26 cellular contexts compared by ENCODE assay signal in genomic region chr4:159209249-159209648, GRCh38.
"Had no signal": no experiment of that assay in that cellular context is flagged by ENCODE, and none has a peak within 500 bp of the region (broad histone marks: within the 10 kb centered on the region; RNA-seq: fewer than 3 reads in every experiment).

No MANE protein-coding gene starts in this region.

- ATAC-seq: gastrocnemius medialis; heart right ventricle; left ventricle myocardium superior; naive thymus-derived CD4-positive, alpha-beta T cell; pancreas; right cardiac atrium; stimulated activated memory B cell treated with anti-CD40 and anti-IgM and Interleukin-4, amounts not matched to agents 10 μg/mL and 1 μg/mL and 100 μg/mL, for 72 hours; stimulated activated naive CD8-positive, alpha-beta T cell treated with anti-CD3 and anti-CD28 coated beads, Interleukin-15, amount 100 ng/mL, for 72 hours; upper lobe of right lung had no signal

- H2AFZ ChIP-seq: neural progenitor cell had no signal

- H3K36me3 ChIP-seq: esophagus muscularis mucosa, gastrocnemius medialis, neural progenitor cell, pancreas, tibial nerve, upper lobe of right lung had no signal

- H3K9ac ChIP-seq: neural progenitor cell had no signal

- H3K4me3 ChIP-seq: dorsolateral prefrontal cortex, esophagus muscularis mucosa, gastrocnemius medialis, heart right ventricle, neural progenitor cell, pancreas, spleen, testis, tibial nerve, upper lobe of right lung had no signal

- H3K27me3 Mint-ChIP-seq: central memory CD8-positive, alpha-beta T cell; naive thymus-derived CD4-positive, alpha-beta T cell; progenitor cell of endocrine pancreas; stimulated activated memory B cell treated with anti-CD40 and anti-IgM and Interleukin-4, amounts not matched to agents 10 μg/mL and 1 μg/mL and 100 μg/mL, for 72 hours; stimulated activated naive CD8-positive, alpha-beta T cell treated with anti-CD3 and anti-CD28 coated beads, Interleukin-15, amount 100 ng/mL, for 72 hours had no signal

- H3K4me2 ChIP-seq: neural progenitor cell had no signal

- H3K27ac ChIP-seq: dorsolateral prefrontal cortex, epithelial cell of prostate, esophagus muscularis mucosa, neural progenitor cell, pancreas, spleen, testis, tibial nerve, upper lobe of right lung had no signal

- H3K36me3 Mint-ChIP-seq: immature natural killer cell had no signal

- H3K27me3 ChIP-seq: dorsolateral prefrontal cortex, esophagus muscularis mucosa, gastrocnemius medialis, heart right ventricle, neural progenitor cell, pancreas, spleen, testis, tibial nerve, upper lobe of right lung had no signal

- H3K4me1 ChIP-seq: testis had no signal

- DNase-seq: cortex of kidney; dorsolateral prefrontal cortex; effector CD8-positive, alpha-beta T cell; gastrocnemius medialis; heart right ventricle; hypothalamus; immature natural killer cell; left ventricle myocardium superior; naive thymus-derived CD4-positive, alpha-beta T cell; occipital lobe; pancreas; spleen; stimulated activated CD4-positive, alpha-beta T cell treated with anti-CD3 and anti-CD28 coated beads, Interleukin-15, amount 100 ng/mL, for 24 hours; stimulated activated CD4-positive, alpha-beta T cell treated with anti-CD3 and anti-CD28 coated beads, Interleukin-1b, Interleukin-23, amount 100 ng/mL, for 48 hours; stimulated activated CD4-positive, alpha-beta T cell treated with anti-CD3 and anti-CD28 coated beads, Interleukin-4, amount 100 ng/mL, for 24 hours; stimulated activated naive CD8-positive, alpha-beta T cell treated with anti-CD3 and anti-CD28 coated beads, Interleukin-15, amount 100 ng/mL, for 72 hours; testis; upper lobe of right lung had no signal

- H3K9me3 Mint-ChIP-seq: central memory CD8-positive, alpha-beta T cell; immature natural killer cell; naive thymus-derived CD4-positive, alpha-beta T cell; neural progenitor cell; stimulated activated memory B cell treated with anti-CD40 and anti-IgM and Interleukin-4, amounts not matched to agents 10 μg/mL and 1 μg/mL and 100 μg/mL, for 72 hours had no signal

- H3K27ac Mint-ChIP-seq: immature natural killer cell; naive thymus-derived CD4-positive, alpha-beta T cell; neural progenitor cell; progenitor cell of endocrine pancreas; stimulated activated memory B cell treated with anti-CD40 and anti-IgM and Interleukin-4, amounts not matched to agents 10 μg/mL and 1 μg/mL and 100 μg/mL, for 72 hours; stimulated activated naive CD8-positive, alpha-beta T cell treated with anti-CD3 and anti-CD28 coated beads, Interleukin-15, amount 100 ng/mL, for 72 hours had no signal

- H3K4me3 Mint-ChIP-seq: central memory CD8-positive, alpha-beta T cell; immature natural killer cell; naive thymus-derived CD4-positive, alpha-beta T cell; neural progenitor cell; stimulated activated memory B cell treated with anti-CD40 and anti-IgM and Interleukin-4, amounts not matched to agents 10 μg/mL and 1 μg/mL and 100 μg/mL, for 72 hours; stimulated activated naive CD8-positive, alpha-beta T cell treated with anti-CD3 and anti-CD28 coated beads, Interleukin-15, amount 100 ng/mL, for 72 hours had no signal
